ENCODE assay signal across 8 cellular contexts in the genomic region with DNA sequence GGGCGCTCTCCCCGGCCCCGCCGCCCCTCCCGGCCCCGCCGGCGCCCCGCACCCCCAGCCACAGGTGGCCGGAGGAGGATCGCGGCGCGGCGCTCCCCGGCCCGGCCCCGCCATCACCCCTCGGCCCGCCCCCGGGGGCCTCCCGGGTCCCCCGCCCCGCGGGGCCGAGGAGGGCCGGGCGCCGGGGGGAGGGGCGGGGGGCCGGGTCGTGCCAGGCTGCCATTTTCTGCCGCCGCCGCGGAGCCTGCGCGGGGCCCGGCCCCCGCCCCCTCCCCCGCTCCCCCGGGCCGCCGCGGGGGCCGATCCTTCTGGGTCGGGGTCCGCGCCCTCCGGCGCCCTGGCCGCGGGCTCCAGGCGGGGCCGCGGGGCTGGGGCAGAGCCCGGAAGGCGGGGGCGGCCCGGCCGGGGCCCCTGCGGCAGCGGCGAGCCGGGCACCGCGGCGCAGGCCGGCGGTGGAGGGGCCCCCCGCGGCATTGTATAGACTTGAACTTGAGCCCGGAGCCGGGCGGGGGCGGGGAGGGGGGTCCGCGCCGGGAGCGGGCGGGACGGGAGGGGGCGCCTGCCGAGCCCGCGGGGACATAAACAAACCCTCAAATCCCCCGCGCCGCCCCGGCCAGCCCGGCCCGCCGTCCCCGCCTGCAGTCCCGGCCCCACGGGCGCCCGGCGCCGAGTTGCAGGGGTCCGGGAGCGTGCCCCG. TPM values are rescaled to one million over a fixed set of nuclear protein-coding genes. Genes with fewer than 3 reads are reported as not detected.
DNase-seq lines count a peak whose midpoint lies in the region; ATAC-seq, FAIRE-seq and TF ChIP-seq lines count a peak whose summit lies in the region.

No MANE protein-coding gene starts in this region.

- no peaks in the 10 kb centered on the region for H3K27me3 ChIP-seq in smooth muscle cell (ENCODE audit: low read depth)

- H2AFZ ChIP-seq in smooth muscle cell (ENCODE audit: low read depth) = no peak overlapping the region

- no peaks in the 10 kb centered on the region for H3K9me3 ChIP-seq in smooth muscle cell (replicated peaks; ENCODE audit: low read depth)

- peak overlapping the region; percentile 86 for H3K4me2 ChIP-seq in smooth muscle cell

- peaks cover 43% of the 10 kb centered on the region for H4K20me1 ChIP-seq in smooth muscle cell (ENCODE audit: low read depth)

- in situ Hi-C loops in ACHN (cut with HindIII; ENCODE audit: low pct_ligation_motif_present, low pct_unique_long_range_greater_than_20kb, low sequenced_read_pairs) = no loop called here

- H3K79me2 ChIP-seq in smooth muscle cell (ENCODE audit: low read depth) = peaks cover 25% of the 10 kb centered on the region

- H3K27ac Mint-ChIP-seq in T-helper 2 cell treated with Interferon-gamma antibody and Interleukin-4, amounts not matched to agents 5 μg/mL and 100 μg/mL, for 36 hours = no peak overlapping the region

- no peaks in the 10 kb centered on the region for H3F3A ChIP-seq in smooth muscle cell (ENCODE audit: low read depth)

- no peaks in the 10 kb centered on the region for H3K27me3 Mint-ChIP-seq in T-helper 2 cell treated with Interferon-gamma antibody and Interleukin-4, amounts not matched to agents 5 μg/mL and 100 μg/mL, for 36 hours (ENCODE audit: low read depth)

- H3K9me3 Mint-ChIP-seq in T-helper 2 cell treated with Interferon-gamma antibody and Interleukin-4, amounts not matched to agents 5 μg/mL and 100 μg/mL, for 36 hours = no peaks in the 10 kb centered on the region

- FAIRE-seq in frontal cortex (lab: Jason Lieb, UNC) = no peak

- peaks cover 6% of the 10 kb centered on the region for H3K36me3 Mint-ChIP-seq in T-helper 2 cell treated with Interferon-gamma antibody and Interleukin-4, amounts not matched to agents 5 μg/mL and 100 μg/mL, for 36 hours (ENCODE audit: low read depth)

- DNase-seq in ACHN (peak; percentile 48), GM12864 (ENCODE audit: low read depth) (no peak), frontal cortex (ENCODE audit: low spot score in 2 of 2) (peak; percentile 71 to 89), smooth muscle cell (lab: John Stamatoyannopoulos, UW; ENCODE audit: unreplicated experiment) (no peak), NCI-H446 (lab: John Stamatoyannopoulos, UW) (no peak), ecto neural progenitor cell (ENCODE audit: low spot score) (no peak)
- DNase-seq in T-helper 2 cell treated with Interferon-gamma antibody and Interleukin-4, amounts not matched to agents 5 μg/mL and 100 μg/mL, for 36 hours (ENCODE audit: low spot score) = peak; percentile 30

- H3K4me1 Mint-ChIP-seq in T-helper 2 cell treated with Interferon-gamma antibody and Interleukin-4, amounts not matched to agents 5 μg/mL and 100 μg/mL, for 36 hours (ENCODE audit: low read depth) = peaks cover 27% of the 10 kb centered on the region

- H3K36me3 ChIP-seq in smooth muscle cell (ENCODE audit: low read depth) = no peaks in the 10 kb centered on the region

- ATAC-seq in HG02870 (IDR thresholded peaks at IDR 0.05; ENCODE audit: unreplicated experiment) = peak; percentile 22

- no peak overlapping the region for H3K27ac ChIP-seq in smooth muscle cell (ENCODE audit: low read depth)

- WGBS in smooth muscle cell (ENCODE audit: low lambda C conversion rate) = 0% methylated on average over 9 of the region's 103 CpGs

- TF ChIP-seq CTCF in GM12864 (IDR thresholded peaks at IDR 0.05; ENCODE audit: low read depth, low read length, missing control alignments) (no peak), smooth muscle cell (IDR thresholded peaks at IDR 0.05; ENCODE audit: borderline replicate concordance, insufficient read depth, poor library complexity, severe bottlenecking) (no peak)

- no peak overlapping the region for H3K9ac ChIP-seq in smooth muscle cell (ENCODE audit: low read depth)

- no peaks in the 10 kb centered on the region for H3K4me1 ChIP-seq in smooth muscle cell (ENCODE audit: low read depth)

- H3K4me3 Mint-ChIP-seq in T-helper 2 cell treated with Interferon-gamma antibody and Interleukin-4, amounts not matched to agents 5 μg/mL and 100 μg/mL, for 36 hours = no peak overlapping the region

- H3K4me3 ChIP-seq in GM12864 (ENCODE audit: low read depth, low read length) (peak overlapping the region; percentile 77), smooth muscle cell (peak overlapping the region; percentile 51)

RNA-seq across cellular contexts. Expression of gene DNMT3A, which starts 0.5 kb away (rescaled TPM):
- total RNA-seq in frontal cortex = 71.3 TPM
- total RNA-seq in smooth muscle cell = 16.1 and 16.4 TPM in 2 replicates
- polyA plus RNA-seq in smooth muscle cell = 18.9 and 19.9 TPM in 2 replicates

Comparison
In these comparisons a context has a peak if more than half of its experiments do, and no peak if none do; other contexts are left out.
1. DNase-seq: peak in ACHN (single experiment), T-helper 2 cell treated with Interferon-gamma antibody and Interleukin-4, amounts not matched to agents 5 μg/mL and 100 μg/mL, for 36 hours (single experiment) and frontal cortex (2 of 2); none in GM12864 (single experiment), smooth muscle cell (single experiment), NCI-H446 (0 of 2) and ecto neural progenitor cell (single experiment).